ENCODE assay signal across 8 cellular contexts in genomic region chr20:34190679-34191090, GRCh38. TPM values are rescaled to one million over a fixed set of nuclear protein-coding genes. Genes with fewer than 3 reads are reported as not detected.
DNase-seq lines count a peak whose midpoint lies in the region; ATAC-seq and TF ChIP-seq lines count a peak whose summit lies in the region.

No MANE protein-coding gene starts in this region.

- no peaks in the 10 kb centered on the region for H3K36me3 Mint-ChIP-seq in Caco-2 (ENCODE audit: insufficient read depth, unreplicated experiment)

- POLR2A ChIA-PET in Caco-2 (lab: Charles Lee) = interaction anchor here (0.5 to 1.1 kb wide), 4 partner anchors 15 to 513 kb away, joined by 3 to 9 read pairs (median 4); partner anchors contain the start of gene TP53INP2

- no TSS peak for BruUV-seq in Caco-2 (replicated peaks; lab: Mats Ljungman, UMichigan)

- H3K9me3 Mint-ChIP-seq in Caco-2 (ENCODE audit: unreplicated experiment) = no peaks in the 10 kb centered on the region

- H3K4me3 Mint-ChIP-seq in Caco-2 (ENCODE audit: unreplicated experiment) = no peak overlapping the region

- H3K27me3 Mint-ChIP-seq in Caco-2 (ENCODE audit: insufficient read depth, unreplicated experiment) = peaks cover 9% of the 10 kb centered on the region

- H3K27me3 ChIP-seq in Caco-2 (replicated peaks; ENCODE audit: control insufficient read depth, insufficient read depth, low read length) = no peaks in the 10 kb centered on the region; the same call in 1 of the 2 replicates
- no peaks in the 10 kb centered on the region for H3K27me3 ChIP-seq in HL-60 (ENCODE audit: insufficient read depth, poor library complexity, severe bottlenecking)
- peaks cover 61% of the 10 kb centered on the region for H3K27me3 ChIP-seq in foreskin keratinocyte
- H3K27me3 ChIP-seq in aorta (ENCODE audit: control insufficient read depth in 1 of 2, insufficient read depth in 2 of 2, low read length in 1 of 2) = no peaks in the 10 kb centered on the region

- intact Hi-C loops in Caco-2 (cut with micrococcal nuclease; ENCODE audit: unreplicated experiment) (loop anchor here (1.0 to 5.0 kb wide), 7 partner anchors 65 to 579 kb away; partner anchors contain the start of gene TP53INP2), aorta (cut with DNase I) (no loop called here)

- H3K4me3 ChIP-seq in Caco-2 (ENCODE audit: low read depth, low read length) (no peak overlapping the region), HL-60 (replicated peaks; ENCODE audit: insufficient read depth, low read length) (no peak overlapping the region), aorta (ENCODE audit: low read length in 2 of 2) (no peak overlapping the region)

- CTCF ChIA-PET in Caco-2 (lab: Charles Lee) = interaction anchor here (0.5 to 2.3 kb wide), 45 partner anchors 9 to 765 kb away, joined by 3 to 54 read pairs (median 5); partner anchors contain the start of genes AHCY, DYNLRB1, GSS and ITCH

- H3K36me3 ChIP-seq in Caco-2 (ENCODE audit: control insufficient read depth, insufficient read depth, low read length) (no peaks in the 10 kb centered on the region), aorta (ENCODE audit: control insufficient read depth in 1 of 2, insufficient read depth in 2 of 2, low read length in 1 of 2) (no peaks in the 10 kb centered on the region)

- no peak overlapping the region for H3K27ac ChIP-seq in HL-60 (replicated peaks)
- no peak overlapping the region for H3K27ac ChIP-seq in foreskin keratinocyte
- no peak overlapping the region for H3K27ac ChIP-seq in aorta (ENCODE audit: low read depth in 1 of 2, low read length in 2 of 2)

- TF ChIP-seq CTCF in Caco-2 (IDR thresholded peaks at IDR 0.05; ENCODE audit: insufficient read depth in 1 of 2, low read depth in 1 of 2, low read length in 1 of 2, severe bottlenecking in 1 of 2, unreplicated experiment in 1 of 2) (peak; percentile 97 to 99), HL-60 (IDR thresholded peaks at IDR 0.05; ENCODE audit: insufficient read depth, low read length) (peak; percentile 63), foreskin keratinocyte (conservative IDR thresholded peaks at IDR 0.05) (peak; percentile 87)

- no peaks in the 10 kb centered on the region for H3K9me3 ChIP-seq in Caco-2
- no peaks in the 10 kb centered on the region for H3K9me3 ChIP-seq in aorta (ENCODE audit: control insufficient read depth, low read length)

- no peak overlapping the region for H3K27ac Mint-ChIP-seq in Caco-2 (ENCODE audit: unreplicated experiment)

- peak; percentile 88 to 89 for DNase-seq in Caco-2
- peak in 1 of 2 experiments; percentile 70 for DNase-seq in HL-60 (ENCODE audit: low read depth in 1 of 2, low spot score in 1 of 2)
- DNase-seq in NCI-H526 treated with DMSO at 0.1 percent for 48 hours (lab: John Stamatoyannopoulos, UW) = peak; percentile 76
- peak; percentile 8 for DNase-seq in activated T-cell treated with anti-CD3 and anti-CD28 coated beads for 48 hours (ENCODE audit: low read depth)
- peak; percentile 32 to 63 for DNase-seq in foreskin keratinocyte
- peak in 55 of 56 donors; percentile 2 to 82 (median 45) for DNase-seq in nucleus accumbens (lab: John Stamatoyannopoulos, UW)
- peak; percentile 69 to 82 for DNase-seq in aorta

- no peaks in the 10 kb centered on the region for H3K4me1 Mint-ChIP-seq in Caco-2 (ENCODE audit: low read depth, unreplicated experiment)

- 3 to 6% methylated on average over 3 of the region's 3 CpGs for WGBS in aorta, 2 donors

- H3K4me1 ChIP-seq in Caco-2 (no peaks in the 10 kb centered on the region), foreskin keratinocyte (no peaks in the 10 kb centered on the region), aorta (ENCODE audit: control insufficient read depth in 1 of 2, insufficient read depth in 2 of 2, low read length in 2 of 2) (no peaks in the 10 kb centered on the region)

- ATAC-seq in foreskin keratinocyte = peak; percentile 80
- no peak for ATAC-seq in aorta (ENCODE audit: low FRiP score)
- ATAC-seq in GM21529 (IDR thresholded peaks at IDR 0.05; ENCODE audit: unreplicated experiment) = no peak

RNA-seq across cellular contexts. Expression of gene ASIP, which starts 50.5 kb away (rescaled TPM):
- not detected in 2 replicates for total RNA-seq in Caco-2 (2022)
- total RNA-seq in foreskin keratinocyte = not detected in 2 replicates
- not detected in 2 replicates for polyA plus RNA-seq in foreskin keratinocyte
- total RNA-seq in aorta = not detected
- not detected for polyA plus RNA-seq in aorta
